In the genomic region with DNA sequence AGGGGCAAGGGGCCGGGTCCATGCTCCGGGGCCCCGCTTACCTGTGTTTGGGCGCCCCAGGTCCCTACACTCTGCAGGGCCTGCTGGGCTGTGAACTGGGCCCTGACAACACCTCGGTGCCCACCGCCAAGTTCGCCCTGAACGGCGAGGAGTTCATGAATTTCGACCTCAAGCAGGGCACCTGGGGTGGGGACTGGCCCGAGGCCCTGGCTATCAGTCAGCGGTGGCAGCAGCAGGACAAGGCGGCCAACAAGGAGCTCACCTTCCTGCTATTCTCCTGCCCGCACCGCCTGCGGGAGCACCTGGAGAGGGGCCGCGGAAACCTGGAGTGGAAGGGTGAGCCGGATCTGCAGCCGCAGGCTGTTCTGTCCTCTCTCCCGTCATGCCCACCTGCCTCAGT, we compare ENCODE assay signal across 7 cellular contexts. TPM values are rescaled to one million over a fixed set of nuclear protein-coding genes. Genes with fewer than 3 reads are reported as not detected.
DNase-seq lines count a peak whose midpoint lies in the region; ATAC-seq and TF ChIP-seq lines count a peak whose summit lies in the region.
"Had no signal": no experiment of that assay in that cellular context is flagged by ENCODE, and none has a peak within 500 bp of the region (broad histone marks: within the 10 kb centered on the region; RNA-seq: fewer than 3 reads in every experiment).

No MANE protein-coding gene starts in this region.

- H3K27me3 ChIP-seq in left ventricle myocardium inferior (ENCODE audit: low read depth): no peaks in the 10 kb centered on the region
- H3K27me3 ChIP-seq in iPS-20b (ENCODE audit: insufficient read depth, low read length): no peaks in the 10 kb centered on the region
- no peaks in the 10 kb centered on the region for H3K27me3 ChIP-seq in uterus
- H3K27me3 ChIP-seq in osteoblast (ENCODE audit: insufficient read depth, low read length): no peaks in the 10 kb centered on the region

- peak overlapping the region; percentile 61; the same call in 1 of the 2 replicates for H3K9ac ChIP-seq in iPS-20b (ENCODE audit: low read depth, low read length)

- H2AFZ ChIP-seq in osteoblast (ENCODE audit: low read length): no peak overlapping the region

- no peaks in the 10 kb centered on the region for H4K20me1 ChIP-seq in osteoblast (ENCODE audit: insufficient read depth, low read length)

- intact Hi-C loops in left ventricle myocardium inferior (cut with micrococcal nuclease) (no loop called here), left ventricle myocardium superior (cut with micrococcal nuclease) (no loop called here), uterus (cut with DNase I; ENCODE audit: low total_unique reads) (no loop called here)

- no peak for ATAC-seq in left ventricle myocardium superior

- TF ChIP-seq POLR2A in uterus (IDR thresholded peaks at IDR 0.05): no peak

- H3K36me3 ChIP-seq in left ventricle myocardium inferior (no peaks in the 10 kb centered on the region), iPS-20b (ENCODE audit: insufficient read depth, low read depth, low read length) (peaks cover 10% of the 10 kb centered on the region), uterus (no peaks in the 10 kb centered on the region), osteoblast (ENCODE audit: insufficient read depth, low read length) (no peaks in the 10 kb centered on the region)

- H3K4me1 ChIP-seq in left ventricle myocardium inferior (peaks cover 37% of the 10 kb centered on the region), iPS-20b (ENCODE audit: insufficient read depth, low read length) (peaks cover 8% of the 10 kb centered on the region; the same call in 1 of the 2 replicates), uterus (no peaks in the 10 kb centered on the region), osteoblast (ENCODE audit: insufficient read depth, low read length) (peaks cover 9% of the 10 kb centered on the region)

- H3K4me3 ChIP-seq in left ventricle myocardium inferior: peak overlapping the region; percentile 90
- peak overlapping the region; percentile 76 for H3K4me3 ChIP-seq in iPS-20b (ENCODE audit: low read length)
- no peak overlapping the region for H3K4me3 ChIP-seq in uterus
- H3K4me3 ChIP-seq in osteoblast (ENCODE audit: insufficient read depth, low read length): no peak overlapping the region

- no peaks in the 10 kb centered on the region for H3K79me2 ChIP-seq in osteoblast (ENCODE audit: insufficient read depth, low read length)

- H3K4me2 ChIP-seq in osteoblast (ENCODE audit: insufficient read depth, low read length): no peak overlapping the region

- TF ChIP-seq CTCF in left ventricle myocardium inferior (IDR thresholded peaks at IDR 0.05; ENCODE audit: borderline replicate concordance) (no peak), uterus (IDR thresholded peaks at IDR 0.05) (no peak), osteoblast (IDR thresholded peaks at IDR 0.05; ENCODE audit: extremely low read depth, low read depth, low read length) (no peak)

- no peaks in the 10 kb centered on the region for H3K9me3 ChIP-seq in left ventricle myocardium inferior (replicated peaks)
- no peaks in the 10 kb centered on the region for H3K9me3 ChIP-seq in iPS-20b (ENCODE audit: insufficient read depth, low read depth, low read length)
- H3K9me3 ChIP-seq in uterus: no peaks in the 10 kb centered on the region
- no peaks in the 10 kb centered on the region for H3K9me3 ChIP-seq in osteoblast (ENCODE audit: low read depth, low read length)

- H3K27ac ChIP-seq in left ventricle myocardium inferior (replicated peaks) (peak overlapping the region; percentile 89), iPS-20b (ENCODE audit: low read length) (no peak overlapping the region), uterus (peak overlapping the region; percentile 95 to 97), osteoblast (ENCODE audit: low read depth, low read length) (no peak overlapping the region)
- H3K27ac ChIP-seq: epithelial cell of prostate had no signal

- DNase-seq in left ventricle myocardium inferior (no peak), left ventricle myocardium superior (no peak), uterus (no peak), osteoblast (ENCODE audit: insufficient read length, low spot score, missing footprints) (no peak), T1000 (lab: John Stamatoyannopoulos, UW) (no peak)

RNA-seq across cellular contexts. Expression of a gene that starts 1.7 kb away (rescaled TPM):
- total RNA-seq in left ventricle myocardium inferior (80.9 TPM), left ventricle myocardium superior (84.7 TPM), uterus (100 to 1,000 TPM; 151 to 226 (median 201) TPM), osteoblast (67.5 and 75.6 TPM in 2 replicates)

RNA-seq across cellular contexts. Expression of a gene that starts 13.7 kb away (rescaled TPM):
- total RNA-seq in left ventricle myocardium inferior (7.5 TPM), left ventricle myocardium superior (8.5 TPM), uterus (10 to 100 TPM; 14.3 to 71.1 (median 41.4) TPM), osteoblast (346 and 377 TPM in 2 replicates)

RNA-seq across cellular contexts. Expression of a gene that starts 17.9 kb away (rescaled TPM):
- total RNA-seq in left ventricle myocardium inferior (998 TPM), left ventricle myocardium superior (1,034 TPM), uterus (over 10,000 TPM in 1 of 4 donors, 1,000 to 10,000 TPM in 3; 2,160 to 10,624 (median 5,235) TPM), osteoblast (2,306 and 3,079 TPM in 2 replicates)

RNA-seq across cellular contexts. Expression of a gene that starts 26.7 kb away (rescaled TPM):
- total RNA-seq in left ventricle myocardium inferior (1,308 TPM), left ventricle myocardium superior (1,289 TPM), uterus (1,000 to 10,000 TPM; 1,462 to 5,863 (median 3,544) TPM), osteoblast (2,082 and 2,185 TPM in 2 replicates)

RNA-seq across cellular contexts. Expression of a gene that starts 40.1 kb away (rescaled TPM):
- total RNA-seq in left ventricle myocardium inferior (3.1 TPM), left ventricle myocardium superior (5.9 TPM), uterus (10 to 100 TPM in 1 of 4 donors, 1 to 10 TPM in 2, not detected in 1; 3.7 to 19.4 (median 4.1) TPM), osteoblast (4.3 and 6.5 TPM in 2 replicates)

Comparison
In these comparisons a context has a peak if more than half of its experiments do, and no peak if none do; other contexts are left out.
1. H3K27ac ChIP-seq: peak in left ventricle myocardium inferior (single experiment) and uterus (2 of 2); none in iPS-20b (single experiment) and osteoblast (single experiment).
2. H3K4me3 ChIP-seq: peak in left ventricle myocardium inferior (single experiment) and iPS-20b (single experiment); none in uterus (0 of 2) and osteoblast (single experiment).